Comparison of ENCODE assay signal across 7 cellular contexts in the genomic region with DNA sequence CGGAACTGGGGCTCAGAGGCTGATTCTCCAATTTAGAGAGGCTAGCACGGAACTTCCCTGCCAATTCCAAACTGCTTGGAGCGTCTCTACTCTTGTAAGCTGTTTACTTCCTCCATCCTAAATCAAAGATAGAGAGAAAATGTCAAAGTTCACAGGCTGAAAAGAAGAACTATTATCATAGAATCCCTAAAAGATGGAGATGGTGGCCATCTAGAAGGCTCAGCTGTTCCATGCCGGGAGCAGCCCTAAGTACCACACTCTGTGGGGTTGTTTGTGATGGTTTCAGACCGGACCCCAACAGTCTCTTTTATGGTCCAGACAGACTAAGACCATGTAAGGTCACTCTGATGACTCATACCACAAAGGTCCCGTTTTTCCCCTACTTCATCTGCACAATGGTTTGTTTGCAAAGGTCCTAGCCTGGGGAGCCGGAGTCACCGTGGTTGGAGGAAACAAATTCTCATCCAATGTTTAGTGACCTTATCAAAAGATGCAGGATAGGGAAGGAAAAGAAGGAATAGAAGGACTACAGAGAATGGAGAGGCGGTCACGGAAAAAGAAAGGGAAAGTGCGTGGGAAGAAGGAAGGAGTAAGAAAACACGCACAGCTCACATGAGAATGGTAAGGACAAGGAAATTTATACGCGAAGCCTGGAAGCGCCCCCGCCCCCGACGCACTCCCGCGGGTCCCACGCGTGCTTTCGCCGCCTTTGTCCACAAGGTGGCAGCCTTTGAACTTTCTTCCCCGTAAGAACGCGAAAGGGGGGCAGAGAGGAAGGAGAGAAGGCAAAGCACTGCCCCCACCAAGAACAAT.
DNase-seq lines count a peak whose midpoint lies in the region; ATAC-seq and TF ChIP-seq lines count a peak whose summit lies in the region.

No MANE protein-coding gene starts in this region.

- DNase-seq in GM03348 (ENCODE audit: low spot score) (peak; percentile 90), astrocyte of the spinal cord (ENCODE audit: low read depth, low spot score) (peak; percentile 80), iPS DF 6.9 (ENCODE audit: low read depth, low spot score) (no peak), retinal pigment epithelial cell (ENCODE audit: low read depth) (no peak)

- peak; percentile 71 for TF ChIP-seq RAD21 in Ishikawa (IDR thresholded peaks at IDR 0.05; ENCODE audit: low read depth)

- no peaks in the 10 kb centered on the region for H3K9me3 ChIP-seq in SU-DHL-6 (ENCODE audit: insufficient read depth, low read length)
- H3K9me3 ChIP-seq in iPS DF 6.9 (ENCODE audit: control insufficient read depth, insufficient read depth, low read length), result no peaks in the 10 kb centered on the region

- H3K9me2 ChIP-seq in SU-DHL-6 (replicated peaks; ENCODE audit: insufficient read depth, low read length), result no peaks in the 10 kb centered on the region

- H3K27ac ChIP-seq in SU-DHL-6 (ENCODE audit: low read depth, low read length) (no peak overlapping the region), iPS DF 6.9 (ENCODE audit: low read length) (no peak overlapping the region)

- H4K20me1 ChIP-seq in SU-DHL-6 (ENCODE audit: low read depth, low read length), result no peaks in the 10 kb centered on the region

- H3K4me2 ChIP-seq in SU-DHL-6 (ENCODE audit: low read depth, low read length, poor library complexity, severe bottlenecking), result no peak overlapping the region

- H3K27me3 ChIP-seq in SU-DHL-6 (ENCODE audit: low read length), result no peaks in the 10 kb centered on the region
- no peaks in the 10 kb centered on the region for H3K27me3 ChIP-seq in iPS DF 6.9 (ENCODE audit: control insufficient read depth, insufficient read depth, low read length)

- no peak for ATAC-seq in HG02763 (IDR thresholded peaks at IDR 0.05; ENCODE audit: unreplicated experiment)

- H3K9ac ChIP-seq in SU-DHL-6 (ENCODE audit: low read length), result no peak overlapping the region

- TF ChIP-seq CTCF in SU-DHL-6 (IDR thresholded peaks at IDR 0.05; ENCODE audit: insufficient read depth, low read length, poor library complexity, severe bottlenecking), result peak; percentile 65
- TF ChIP-seq CTCF in astrocyte of the spinal cord (IDR thresholded peaks at IDR 0.05; ENCODE audit: low read depth, low read length), result peak; percentile 78
- peak; percentile 75 for TF ChIP-seq CTCF in retinal pigment epithelial cell (conservative IDR thresholded peaks at IDR 0.05; ENCODE audit: low read depth, low read length)

- H3K36me3 ChIP-seq in SU-DHL-6 (ENCODE audit: low read length), result no peaks in the 10 kb centered on the region
- H3K36me3 ChIP-seq in iPS DF 6.9 (ENCODE audit: control insufficient read depth, insufficient read depth, low read length), result no peaks in the 10 kb centered on the region

- H2AFZ ChIP-seq in SU-DHL-6 (ENCODE audit: low read depth, low read length, severe bottlenecking), result no peak overlapping the region

- no peaks in the 10 kb centered on the region for H3K79me2 ChIP-seq in SU-DHL-6 (ENCODE audit: insufficient read depth, low read length)

- WGBS in iPS DF 6.9 (ENCODE audit: insufficient coverage, insufficient read length), result no CpG with 5 or more reads among the region's 27 CpGs

- H3K4me1 ChIP-seq in iPS DF 6.9 (ENCODE audit: control insufficient read depth, insufficient read depth, low read length), result no peaks in the 10 kb centered on the region; the same call in 1 of the 2 replicates

- H3F3A ChIP-seq in SU-DHL-6 (ENCODE audit: insufficient read depth), result no peaks in the 10 kb centered on the region

- in situ Hi-C loops in astrocyte of the spinal cord (cut with HindIII; ENCODE audit: low sequenced_read_pairs), result no loop called here

- no peak overlapping the region for H3K4me3 ChIP-seq in SU-DHL-6 (ENCODE audit: insufficient read depth, low read length, poor library complexity, severe bottlenecking)
- peak overlapping the region; percentile 87 for H3K4me3 ChIP-seq in astrocyte of the spinal cord (ENCODE audit: low read depth, low read length)
- peak overlapping the region; percentile 98; the same call in 1 of the 2 replicates for H3K4me3 ChIP-seq in iPS DF 6.9 (ENCODE audit: low read length)
- H3K4me3 ChIP-seq in retinal pigment epithelial cell (ENCODE audit: low read length), result peak overlapping the region; percentile 98

- TF ChIP-seq EP300 in Ishikawa (IDR thresholded peaks at IDR 0.05; ENCODE audit: borderline replicate concordance), result no peak

TF ChIP-seq in Ishikawa, 13 proteins besides CTCF, POLR2A, EP300 and RAD21:
- TF ChIP-seq MAX (IDR thresholded peaks at IDR 0.05) (peak; percentile 66; the same call in 1 of the 2 replicates), USF1 (IDR thresholded peaks at IDR 0.05) (no peak), ZBTB7A (IDR thresholded peaks at IDR 0.05; ENCODE audit: low read depth) (peak; percentile 93; the same call in 1 of the 2 replicates)
TF ChIP-seq in Ishikawa: peak in this region for 2.

Comparison
In these comparisons a context has a peak if more than half of its experiments do, and no peak if none do; other contexts are left out.
1. DNase-seq: peak in GM03348 (single experiment) and astrocyte of the spinal cord (single experiment); none in iPS DF 6.9 (single experiment) and retinal pigment epithelial cell (single experiment).
2. Peak in every context shown above with its lines, with median percentiles within 50 percentile points of each other: CTCF ChIP-seq.